ENCODE assay signal across 32 cellular contexts in the genomic region with DNA sequence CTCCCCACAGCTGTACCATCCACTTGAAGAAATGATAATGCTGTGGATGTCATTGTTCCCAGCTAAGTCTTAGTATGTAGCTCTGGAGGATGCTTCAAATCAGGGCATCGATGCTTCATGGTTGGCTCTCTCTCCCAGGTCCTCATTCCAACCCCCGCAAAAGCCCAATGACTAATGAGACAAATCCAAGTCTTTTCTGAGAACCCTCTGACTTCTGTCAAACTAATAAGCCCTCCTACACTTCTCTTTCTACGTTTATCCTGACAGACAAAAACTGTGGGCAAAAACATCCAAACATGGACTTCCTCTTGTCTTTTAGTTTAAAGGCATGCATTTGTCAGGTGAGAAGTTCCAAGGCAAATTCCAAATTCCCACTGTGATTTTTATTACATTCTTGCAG.
"Had no signal": no experiment of that assay in that cellular context is flagged by ENCODE, and none has a peak within 500 bp of the region (broad histone marks: within the 10 kb centered on the region; RNA-seq: fewer than 3 reads in every experiment).

No MANE protein-coding gene starts in this region.

- H3K4me3 ChIP-seq: adrenal gland, ascending aorta, body of pancreas, breast epithelium, cardiac muscle cell had no signal

- H3K9me3 ChIP-seq: adrenal gland, ascending aorta, body of pancreas, breast epithelium had no signal

- H3K4me1 ChIP-seq: adrenal gland, ascending aorta, body of pancreas, breast epithelium had no signal

- H3K27ac ChIP-seq: adrenal gland, ascending aorta, body of pancreas, brain microvascular endothelial cell, breast epithelium, cardiac muscle cell had no signal

- ATAC-seq: activated naive CD4-positive, alpha-beta T cell treated with anti-CD3 and anti-CD28 coated beads, Interleukin-2, amount 50 U/mL, for 72 hours; activated naive CD8-positive, alpha-beta T cell treated with anti-CD3 and anti-CD28 coated beads, Interleukin-2, amount 50 U/mL, for 24 hours; activated T-cell treated with anti-CD3 and anti-CD28 coated beads, Interleukin-2, amount 50 U/mL, for 4 hours; activated T-cell treated with anti-CD3 and anti-CD28 coated beads, Interleukin-2, amount 50 U/mL, for 72 hours; activated T-helper 17 cell treated with anti-CD3 and anti-CD28 coated beads, Interleukin-2, amount 50 U/mL, for 72 hours; body of pancreas had no signal

- FAIRE-seq: astrocyte, bronchial epithelial cell had no signal

- H3K27me3 ChIP-seq: adrenal gland, ascending aorta, body of pancreas, brain microvascular endothelial cell, breast epithelium, cardiac muscle cell had no signal

- DNase-seq: activated effector memory CD4-positive, alpha-beta T cell treated with anti-CD3 and anti-CD28 coated beads, Interleukin-2, amount 50 U/mL, for 16 hours; activated effector memory CD4-positive, alpha-beta T cell treated with Interleukin-2 at 50 U/mL for 16 hours; activated gamma-delta T cell; activated gamma-delta T cell treated with Interleukin-2 at 50 U/mL for 16 hours; activated naive CD4-positive, alpha-beta T cell; activated naive CD4-positive, alpha-beta T cell treated with anti-CD3 and anti-CD28 coated beads for 36 hours; activated naive CD4-positive, alpha-beta T cell treated with anti-CD3 and anti-CD28 coated beads, Interleukin-2, amount 10 ng/mL, durations not matched to agents 7 days and 5 days; activated naive CD4-positive, alpha-beta T cell treated with anti-CD3 and anti-CD28 coated beads, Interleukin-2, amount 50 U/mL, for 16 hours; activated naive CD4-positive, alpha-beta T cell treated with Interleukin-2 at 50 U/mL for 16 hours; activated naive CD8-positive, alpha-beta T cell treated with anti-CD3 and anti-CD28 coated beads for 36 hours; activated naive CD8-positive, alpha-beta T cell treated with anti-CD3 and anti-CD28 coated beads, Interleukin-2, amount 10 ng/mL, durations not matched to agents 7 days and 5 days; activated naive CD8-positive, alpha-beta T cell treated with anti-CD3 and anti-CD28 coated beads, Interleukin-2, amount 50 U/mL, for 24 hours; activated T-cell treated with anti-CD3 and anti-CD28 coated beads, Interleukin-2, amount 50 U/mL, for 1 hour; activated T-cell treated with anti-CD3 and anti-CD28 coated beads, Interleukin-2, amount 50 U/mL, for 24 hours; activated T-cell treated with anti-CD3 and anti-CD28 coated beads, Interleukin-2, amount 50 U/mL, for 4 hours; activated T-cell treated with anti-CD3 and anti-CD28 coated beads, Interleukin-2, amount 50 U/mL, for 48 hours; activated T-cell treated with anti-CD3 and anti-CD28 coated beads, Interleukin-2, amount 50 U/mL, for 72 hours; adrenal gland; amniotic stem cell; amygdala; aorta; body of pancreas; brain microvascular endothelial cell; central memory CD4-positive, alpha-beta T cell; cerebellar nuclear complex had no signal

- H3K36me3 ChIP-seq: adrenal gland, ascending aorta, brain microvascular endothelial cell, breast epithelium, cardiac muscle cell had no signal
